ENCODE assay signal across 19 cellular contexts in genomic region chr22:37082251-37082650, GRCh38. TPM values are rescaled to one million over a fixed set of nuclear protein-coding genes. Genes with fewer than 3 reads are reported as not detected.
A peak's percentile ranks its signal among the peaks of the same experiment; 100 is the strongest.
DNase-seq lines count a peak whose midpoint lies in the region; ATAC-seq and TF ChIP-seq lines count a peak whose summit lies in the region.
"Had no signal": no experiment of that assay in that cellular context is flagged by ENCODE, and none has a peak within 500 bp of the region (broad histone marks: within the 10 kb centered on the region; RNA-seq: fewer than 3 reads in every experiment).

No MANE protein-coding gene starts in this region.

- no peaks in the 10 kb centered on the region for H3K9me3 ChIP-seq in HEK293 (ENCODE audit: control insufficient read depth, insufficient read depth, low read depth, low read length)
- H3K9me3 ChIP-seq in body of pancreas = no peaks in the 10 kb centered on the region
- H3K9me3 ChIP-seq: heart right ventricle had no signal

- H3K4me1 Mint-ChIP-seq in T-helper 2 cell treated with Interferon-gamma antibody and Interleukin-4, amounts not matched to agents 5 μg/mL and 100 μg/mL, for 36 hours (ENCODE audit: low read depth) = peaks cover 55% of the 10 kb centered on the region
- H3K4me1 Mint-ChIP-seq in activated T-helper 1 cell treated with anti-CD3 and anti-CD28 coated beads, Interleukin-12 subunit alpha, Interleukin-12 subunit beta, Interleukin-2, Interleukin-4 antibody, amounts not matched to agents 30 ng/mL and 10 ng/mL and 1 ng/mL, durations not matched to agents 14 hours and 24 hours and 36 hours (ENCODE audit: low read depth) = peaks cover 73% of the 10 kb centered on the region
- peaks cover 31 to 35% of the 10 kb centered on the region in 2 donors for H3K4me1 Mint-ChIP-seq in natural killer cell

- no peaks in the 10 kb centered on the region for H3K27me3 ChIP-seq in body of pancreas

- WGBS in body of pancreas, 2 donors = 65 to 75% methylated on average over 6 to 9 of the region's 9 CpGs

- no peaks in the 10 kb centered on the region for H3K27me3 Mint-ChIP-seq in T-helper 2 cell treated with Interferon-gamma antibody and Interleukin-4, amounts not matched to agents 5 μg/mL and 100 μg/mL, for 36 hours (ENCODE audit: low read depth)
- peaks cover 1% of the 10 kb centered on the region for H3K27me3 Mint-ChIP-seq in activated T-helper 1 cell treated with anti-CD3 and anti-CD28 coated beads, Interleukin-12 subunit alpha, Interleukin-12 subunit beta, Interleukin-2, Interleukin-4 antibody, amounts not matched to agents 30 ng/mL and 10 ng/mL and 1 ng/mL, durations not matched to agents 14 hours and 24 hours and 36 hours (ENCODE audit: insufficient read depth)
- no peaks in the 10 kb centered on the region for H3K27me3 Mint-ChIP-seq in natural killer cell (ENCODE audit: low read depth in 2 of 2)

- TF ChIP-seq POLR2A in body of pancreas (IDR thresholded peaks at IDR 0.05) = no peak

- no peaks in the 10 kb centered on the region for H3K9me3 Mint-ChIP-seq in T-helper 2 cell treated with Interferon-gamma antibody and Interleukin-4, amounts not matched to agents 5 μg/mL and 100 μg/mL, for 36 hours
- no peaks in the 10 kb centered on the region for H3K9me3 Mint-ChIP-seq in activated T-helper 1 cell treated with anti-CD3 and anti-CD28 coated beads, Interleukin-12 subunit alpha, Interleukin-12 subunit beta, Interleukin-2, Interleukin-4 antibody, amounts not matched to agents 30 ng/mL and 10 ng/mL and 1 ng/mL, durations not matched to agents 14 hours and 24 hours and 36 hours
- no peaks in the 10 kb centered on the region for H3K9me3 Mint-ChIP-seq in natural killer cell
- H3K9me3 Mint-ChIP-seq: type B pancreatic cell had no signal

- no peaks in the 10 kb centered on the region for H3K36me3 Mint-ChIP-seq in T-helper 2 cell treated with Interferon-gamma antibody and Interleukin-4, amounts not matched to agents 5 μg/mL and 100 μg/mL, for 36 hours (ENCODE audit: low read depth)
- peaks cover 9% of the 10 kb centered on the region for H3K36me3 Mint-ChIP-seq in activated T-helper 1 cell treated with anti-CD3 and anti-CD28 coated beads, Interleukin-12 subunit alpha, Interleukin-12 subunit beta, Interleukin-2, Interleukin-4 antibody, amounts not matched to agents 30 ng/mL and 10 ng/mL and 1 ng/mL, durations not matched to agents 14 hours and 24 hours and 36 hours (ENCODE audit: low read depth)
- no peaks in the 10 kb centered on the region for H3K36me3 Mint-ChIP-seq in natural killer cell
- H3K36me3 Mint-ChIP-seq: type B pancreatic cell had no signal

- POLR2A ChIA-PET in HEK293 (lab: Yijun Ruan, JAX) = no interaction called here

- H3K4me3 ChIP-seq in HEK293 (ENCODE audit: low read depth, low read length) = no peak overlapping the region
- no peak overlapping the region for H3K4me3 ChIP-seq in body of pancreas
- H3K4me3 ChIP-seq: heart right ventricle had no signal

- intact Hi-C loops in activated T-helper 1 cell treated with anti-CD3 and anti-CD28 coated beads, Interleukin-12 subunit alpha, Interleukin-12 subunit beta, Interleukin-2, Interleukin-4 antibody, amounts not matched to agents 30 ng/mL and 10 ng/mL and 1 ng/mL, durations not matched to agents 14 hours and 24 hours and 36 hours (cut with micrococcal nuclease) = no loop called here
- intact Hi-C loops in natural killer cell (cut with micrococcal nuclease) (no loop called here), body of pancreas (cut with DNase I) (no loop called here)

- no peak overlapping the region for H3K27ac ChIP-seq in HEK293 (ENCODE audit: extremely low read depth, low read depth, low read length)
- H3K27ac ChIP-seq in body of pancreas = no peak overlapping the region
- H3K27ac ChIP-seq: 22Rv1, heart right ventricle had no signal

- ATAC-seq in natural killer cell (no peak), body of pancreas (no peak), GM19351 (IDR thresholded peaks at IDR 0.05; ENCODE audit: unreplicated experiment) (no peak)
- ATAC-seq: heart right ventricle had no signal

- no peak overlapping the region for H3K4me3 Mint-ChIP-seq in T-helper 2 cell treated with Interferon-gamma antibody and Interleukin-4, amounts not matched to agents 5 μg/mL and 100 μg/mL, for 36 hours
- H3K4me3 Mint-ChIP-seq in activated T-helper 1 cell treated with anti-CD3 and anti-CD28 coated beads, Interleukin-12 subunit alpha, Interleukin-12 subunit beta, Interleukin-2, Interleukin-4 antibody, amounts not matched to agents 30 ng/mL and 10 ng/mL and 1 ng/mL, durations not matched to agents 14 hours and 24 hours and 36 hours = peak overlapping the region; percentile 50
- H3K4me3 Mint-ChIP-seq in natural killer cell = no peak overlapping the region
- H3K4me3 Mint-ChIP-seq: type B pancreatic cell had no signal

- H3K36me3 ChIP-seq in HEK293 (ENCODE audit: control insufficient read depth in 2 of 2, insufficient read depth in 1 of 2, low read length in 2 of 2) (no peaks in the 10 kb centered on the region), body of pancreas (replicated peaks in 1 of 2; ENCODE audit: insufficient read depth in 1 of 2, low read depth in 2 of 2) (no peaks in the 10 kb centered on the region)
- H3K36me3 ChIP-seq: heart right ventricle had no signal

- TF ChIP-seq CTCF in HEK293 (tag by site-specific recombination; IDR thresholded peaks at IDR 0.05) (no peak), natural killer cell (IDR thresholded peaks at IDR 0.05) (no peak), body of pancreas (IDR thresholded peaks at IDR 0.05) (no peak)

- CTCF ChIA-PET in HEK293 (lab: Yijun Ruan, JAX) = no interaction called here

- H3K4me1 ChIP-seq in HEK293 (ENCODE audit: control insufficient read depth, insufficient read depth, low read length) = no peaks in the 10 kb centered on the region
- no peaks in the 10 kb centered on the region for H3K4me1 ChIP-seq in body of pancreas

- peak overlapping the region; percentile 98 for H3K27ac Mint-ChIP-seq in T-helper 2 cell treated with Interferon-gamma antibody and Interleukin-4, amounts not matched to agents 5 μg/mL and 100 μg/mL, for 36 hours
- H3K27ac Mint-ChIP-seq in activated T-helper 1 cell treated with anti-CD3 and anti-CD28 coated beads, Interleukin-12 subunit alpha, Interleukin-12 subunit beta, Interleukin-2, Interleukin-4 antibody, amounts not matched to agents 30 ng/mL and 10 ng/mL and 1 ng/mL, durations not matched to agents 14 hours and 24 hours and 36 hours = peak overlapping the region; percentile 95
- peak overlapping the region; percentile 29 to 99 for H3K27ac Mint-ChIP-seq in natural killer cell
- H3K27ac Mint-ChIP-seq: type B pancreatic cell had no signal

- DNase-seq in T-helper 2 cell treated with Interferon-gamma antibody and Interleukin-4, amounts not matched to agents 5 μg/mL and 100 μg/mL, for 36 hours (ENCODE audit: low spot score) = peak; percentile 67
- DNase-seq in T-helper 2 cell (no peak), natural killer cell (no peak), body of pancreas (no peak), NCI-H1436 treated with DMSO at 0.1 percent for 48 hours (lab: John Stamatoyannopoulos, UW) (no peak)
- peak; percentile 16 for DNase-seq in activated T-helper 1 cell treated with anti-CD3 and anti-CD28 coated beads, Interleukin-12 subunit alpha, Interleukin-12 subunit beta, Interleukin-2, Interleukin-4 antibody, amounts not matched to agents 30 ng/mL and 10 ng/mL and 1 ng/mL, durations not matched to agents 14 hours and 24 hours and 36 hours (ENCODE audit: low spot score)
- DNase-seq: DMS153, heart right ventricle, mesendoderm, NCI-H1417 treated with DMSO at 0.1 percent for 48 hours had no signal

TF ChIP-seq in HEK293, 187 proteins besides CTCF, POLR2A, EP300 and RAD21:
- 0 out of 2 replicates have a peak, but pooled peaks have one; percentile 22 for TF ChIP-seq GLIS2 (tag by site-specific recombination; IDR thresholded peaks at IDR 0.05)
- TF ChIP-seq ZNF596 (tag by site-specific recombination; IDR thresholded peaks at IDR 0.05) = no peak

RNA-seq across cellular contexts. Expression of gene TMPRSS6, which starts 27.3 kb away (rescaled TPM):
- 2.3 and 3.3 TPM in 2 replicates for total RNA-seq in activated T-helper 1 cell treated with anti-CD3 and anti-CD28 coated beads, Interleukin-12 subunit alpha, Interleukin-12 subunit beta, Interleukin-2, Interleukin-4 antibody, amounts not matched to agents 30 ng/mL and 10 ng/mL and 1 ng/mL, durations not matched to agents 14 hours and 24 hours and 36 hours
- total RNA-seq in natural killer cell (1 to 10 TPM; 1.1 to 4.7 (median 3.4) TPM), body of pancreas (under 1 TPM; 0.33 to 0.52 TPM)
- total RNA-seq: bronchial epithelial cell, fibroblast of lung, H1, heart right ventricle, LHCN-M2, renal cortical epithelial cell had no signal

RNA-seq across cellular contexts. Expression of gene KCTD17, which starts 30.7 kb away (rescaled TPM):
- total RNA-seq in activated T-helper 1 cell treated with anti-CD3 and anti-CD28 coated beads, Interleukin-12 subunit alpha, Interleukin-12 subunit beta, Interleukin-2, Interleukin-4 antibody, amounts not matched to agents 30 ng/mL and 10 ng/mL and 1 ng/mL, durations not matched to agents 14 hours and 24 hours and 36 hours = 65.4 and 68.1 TPM in 2 replicates
- total RNA-seq in natural killer cell (10 to 100 TPM; 21.3 to 29.4 (median 22.9) TPM), body of pancreas (1 to 10 TPM; 3.6 to 8.3 TPM)

Comparison
In these comparisons a context has a peak if more than half of its experiments do, and no peak if none do; other contexts are left out.
1. DNase-seq: peak in T-helper 2 cell treated with Interferon-gamma antibody and Interleukin-4, amounts not matched to agents 5 μg/mL and 100 μg/mL, for 36 hours (single experiment) and activated T-helper 1 cell treated with anti-CD3 and anti-CD28 coated beads, Interleukin-12 subunit alpha, Interleukin-12 subunit beta, Interleukin-2, Interleukin-4 antibody, amounts not matched to agents 30 ng/mL and 10 ng/mL and 1 ng/mL, durations not matched to agents 14 hours and 24 hours and 36 hours (single experiment); none in T-helper 2 cell (0 of 5), natural killer cell (single experiment), body of pancreas (0 of 4) and NCI-H1436 treated with DMSO at 0.1 percent for 48 hours (single experiment).
2. Peak in every context shown above with its lines, with median percentiles within 50 percentile points of each other: H3K27ac Mint-ChIP-seq.